Comparison of ENCODE assay signal across 33 cellular contexts in the genomic region with DNA sequence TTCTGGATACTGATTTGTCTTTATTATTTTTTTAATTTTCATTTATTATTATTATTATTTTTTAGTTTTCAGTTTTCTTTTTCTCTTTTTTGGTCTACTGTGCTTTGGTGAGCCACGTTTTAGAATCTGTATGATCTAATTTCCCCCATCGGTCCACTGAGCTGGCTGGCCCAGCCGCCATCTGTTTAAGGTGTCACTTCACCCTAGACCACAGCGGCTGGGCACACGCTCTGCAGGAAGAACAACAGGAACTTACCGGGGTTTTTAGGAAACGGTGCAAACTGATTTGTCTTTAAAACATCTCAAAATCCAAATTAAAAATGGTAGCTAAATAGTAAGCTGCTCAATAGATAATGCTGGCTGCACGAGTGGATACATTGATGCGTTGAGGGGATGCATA. TPM values are rescaled to one million over a fixed set of nuclear protein-coding genes. Genes with fewer than 3 reads are reported as not detected.
DNase-seq lines count a peak whose midpoint lies in the region; ATAC-seq lines count a peak whose summit lies in the region.
"Had no signal": no experiment of that assay in that cellular context is flagged by ENCODE, and none has a peak within 500 bp of the region (broad histone marks: within the 10 kb centered on the region; RNA-seq: fewer than 3 reads in every experiment).

No MANE protein-coding gene starts in this region.

- H3K4me3 ChIP-seq in BLaER1 treated with 17β-estradiol and CSF1 and Interleukin-3, amounts not matched to agents 10 nM and 100 nM: no peak overlapping the region
- H3K4me3 ChIP-seq in CD4-positive, alpha-beta memory T cell (ENCODE audit: low read length in 2 of 2): no peak overlapping the region
- H3K4me3 ChIP-seq: esophagus muscularis mucosa, heart left ventricle, lower lobe of right lung, pancreas, Peyer's patch, testis had no signal

- H3K4me1 ChIP-seq in BLaER1 treated with 17β-estradiol and CSF1 and Interleukin-3, amounts not matched to agents 10 nM and 100 nM: peaks cover 0 to 27% (median 11%) of the 10 kb centered on the region in 10 experiments; a peak in 11 of 20 replicates
- H3K4me1 ChIP-seq in CD4-positive, alpha-beta memory T cell (ENCODE audit: insufficient read depth, low read length): no peaks in the 10 kb centered on the region
- H3K4me1 ChIP-seq: foreskin keratinocyte, lower lobe of right lung, pancreas, Peyer's patch, testis had no signal

- POLR2A ChIA-PET in CD4-positive, alpha-beta memory T cell (lab: Charles Lee; ENCODE audit: partially characterized antibody): no interaction called here

- CTCF ChIA-PET in CD4-positive, alpha-beta memory T cell (lab: Charles Lee; ENCODE audit: partially characterized antibody): no interaction called here

- H3K27me3 Mint-ChIP-seq in naive B cell: no peaks in the 10 kb centered on the region
- no peaks in the 10 kb centered on the region for H3K27me3 Mint-ChIP-seq in CD4-positive, alpha-beta memory T cell

- peaks cover 81 to 100% (median 98%) of the 10 kb centered on the region in 11 experiments for H3K27me3 ChIP-seq in BLaER1 treated with 17β-estradiol and CSF1 and Interleukin-3, amounts not matched to agents 10 nM and 100 nM
- H3K27me3 ChIP-seq in CD4-positive, alpha-beta memory T cell (ENCODE audit: insufficient read depth, low read length): no peaks in the 10 kb centered on the region
- H3K27me3 ChIP-seq: brain microvascular endothelial cell, esophagus muscularis mucosa, foreskin keratinocyte, Peyer's patch, testis had no signal

- H3K9ac ChIP-seq in BLaER1 treated with 17β-estradiol and CSF1 and Interleukin-3, amounts not matched to agents 10 nM and 100 nM: no peak overlapping the region

- DNase-seq in naive B cell: no peak
- DNase-seq in CD4-positive, alpha-beta memory T cell: no peak
- no peak for DNase-seq in stimulated activated CD4-positive, alpha-beta T cell treated with anti-CD3 and anti-CD28 coated beads, Interleukin-15, amount 100 ng/mL, for 24 hours
- DNase-seq: activated CD4-positive, alpha-beta T cell treated with anti-CD3 and anti-CD28 coated beads, Interleukin-2, amount 50 U/mL, for 4 hours; activated CD8-positive, alpha-beta memory T cell treated with anti-CD3 and anti-CD28 coated beads, Interleukin-2, amount 50 U/mL, for 4 hours; activated naive CD4-positive, alpha-beta T cell treated with anti-CD3 and anti-CD28 coated beads, Interleukin-2, amount 50 U/mL, for 16 hours; amniotic stem cell; brain microvascular endothelial cell; CD4-positive, CD25-positive, alpha-beta regulatory T cell; cerebellar nuclear complex; dermis blood vessel endothelial cell; foreskin keratinocyte; Karpas-422; lower lobe of right lung; NCI-H1436; NCI-H2107; NCI-H345; NCI-H748 treated with DMSO at 0.1 percent for 48 hours; pancreas; Peyer's patch; SHP77; stimulated activated naive CD8-positive, alpha-beta T cell treated with anti-CD3 and anti-CD28 coated beads, Interleukin-15, Interleukin-2, amounts not matched to agents 100 U/mL and 50 U/mL, for 24 hours; T-helper 2 cell; testis had no signal

- H3K36me3 ChIP-seq in BLaER1 treated with 17β-estradiol and CSF1 and Interleukin-3, amounts not matched to agents 10 nM and 100 nM: no peaks in the 10 kb centered on the region
- no peaks in the 10 kb centered on the region for H3K36me3 ChIP-seq in CD4-positive, alpha-beta memory T cell (ENCODE audit: insufficient read depth, low read length)
- H3K36me3 ChIP-seq: brain microvascular endothelial cell, esophagus muscularis mucosa, heart left ventricle, lower lobe of right lung, pancreas, Peyer's patch had no signal

- H3K27ac Mint-ChIP-seq in naive B cell: peak overlapping the region in 1 of 6 donors; percentile 64
- no peak overlapping the region for H3K27ac Mint-ChIP-seq in CD4-positive, alpha-beta memory T cell
- H3K27ac Mint-ChIP-seq: CD4-positive, CD25-positive, alpha-beta regulatory T cell had no signal

- H3K4me3 Mint-ChIP-seq in naive B cell: peak overlapping the region in 4 of 8 donors; percentile 11 to 35 (median 25)
- peak overlapping the region in 3 of 8 donors; percentile 44 to 55 (median 49) for H3K4me3 Mint-ChIP-seq in CD4-positive, alpha-beta memory T cell
- H3K4me3 Mint-ChIP-seq: CD4-positive, CD25-positive, alpha-beta regulatory T cell had no signal

- no peaks in the 10 kb centered on the region for H3K9me3 ChIP-seq in BLaER1 treated with 17β-estradiol and CSF1 and Interleukin-3, amounts not matched to agents 10 nM and 100 nM (replicated peaks in 1 of 11)
- no peaks in the 10 kb centered on the region for H3K9me3 ChIP-seq in CD4-positive, alpha-beta memory T cell (ENCODE audit: control insufficient read depth in 1 of 2, low read length in 2 of 2)
- H3K9me3 ChIP-seq: esophagus muscularis mucosa, heart left ventricle, lower lobe of right lung, pancreas, Peyer's patch, testis had no signal

- no peaks in the 10 kb centered on the region for H3K9me3 Mint-ChIP-seq in naive B cell
- H3K9me3 Mint-ChIP-seq in CD4-positive, alpha-beta memory T cell: peaks cover 0 to 2% (median 0%) of the 10 kb centered on the region in 8 donors
- H3K9me3 Mint-ChIP-seq: CD4-positive, CD25-positive, alpha-beta regulatory T cell had no signal

- no peak overlapping the region for H3K27ac ChIP-seq in BLaER1 treated with 17β-estradiol and CSF1 and Interleukin-3, amounts not matched to agents 10 nM and 100 nM
- H3K27ac ChIP-seq in CD4-positive, alpha-beta memory T cell (ENCODE audit: low read depth, low read length): no peak overlapping the region
- H3K27ac ChIP-seq: brain microvascular endothelial cell, esophagus muscularis mucosa, foreskin keratinocyte, lower lobe of right lung, pancreas, Peyer's patch, testis had no signal

- H3K4me2 ChIP-seq in BLaER1 treated with 17β-estradiol and CSF1 and Interleukin-3, amounts not matched to agents 10 nM and 100 nM: peak overlapping the region in 7 of 11 experiments; percentile 15 to 53 (median 34); a peak in 11 of 22 replicates

- no peaks in the 10 kb centered on the region; a peak in 1 of 22 replicates for H4K20me1 ChIP-seq in BLaER1 treated with 17β-estradiol and CSF1 and Interleukin-3, amounts not matched to agents 10 nM and 100 nM

- no peaks in the 10 kb centered on the region for H3K36me3 Mint-ChIP-seq in naive B cell
- H3K36me3 Mint-ChIP-seq in CD4-positive, alpha-beta memory T cell: no peaks in the 10 kb centered on the region

- H3K4me1 Mint-ChIP-seq in naive B cell: peaks cover 15 to 21% (median 17%) of the 10 kb centered on the region in 3 donors
- H3K4me1 Mint-ChIP-seq in CD4-positive, alpha-beta memory T cell: peaks cover 4 to 15% (median 6%) of the 10 kb centered on the region in 4 donors

- ATAC-seq in GM21381 (IDR thresholded peaks at IDR 0.05; ENCODE audit: unreplicated experiment): peak; percentile 55
- peak; percentile 49 for ATAC-seq in HG03565 (IDR thresholded peaks at IDR 0.05; ENCODE audit: unreplicated experiment)
- peak; percentile 40 to 43 for ATAC-seq in naive B cell (ENCODE audit: low read depth in 2 of 2)
- no peak for ATAC-seq in HG03175 (IDR thresholded peaks at IDR 0.05; ENCODE audit: unreplicated experiment)
- no peak for ATAC-seq in HG03378 (IDR thresholded peaks at IDR 0.05; ENCODE audit: unreplicated experiment)
- ATAC-seq: activated CD4-positive, CD25-positive, alpha-beta regulatory T cell treated with anti-CD3 and anti-CD28 coated beads, Interleukin-2, amount 50 U/mL, for 24 hours; foreskin keratinocyte; HCT116; lower lobe of right lung; pancreas; stimulated activated naive CD8-positive, alpha-beta T cell treated with anti-CD3 and anti-CD28 coated beads, Interleukin-15, Interleukin-2, amounts not matched to agents 100 U/mL and 50 U/mL, for 24 hours had no signal

- intact Hi-C loops in CD4-positive, alpha-beta memory T cell (cut with micrococcal nuclease): no loop called here

RNA-seq across cellular contexts. Expression of gene AMOT, which starts 48.8 kb away (rescaled TPM):
- 1 to 10 TPM; 2.4 to 4.3 (median 2.9) TPM for polyA plus RNA-seq in naive B cell (ENCODE audit: low read depth in 6 of 6)
- 1 to 10 TPM; 4.3 to 4.4 TPM for total RNA-seq in CD4-positive, alpha-beta memory T cell
- 1 to 10 TPM in 1 of 2 donors, under 1 TPM in 1; 0.52 to 2.7 TPM for polyA plus RNA-seq in CD4-positive, alpha-beta memory T cell

Comparison
In these comparisons a context has a peak if more than half of its experiments do, and no peak if none do; other contexts are left out.
1. ATAC-seq: peak in GM21381 (single experiment), HG03565 (single experiment) and naive B cell (2 of 2); none in HG03175 (single experiment) and HG03378 (single experiment).